ENCODE assay signal across 18 cellular contexts in genomic region chr7:157028528-157028903, GRCh38. TPM values are rescaled to one million over a fixed set of nuclear protein-coding genes. Genes with fewer than 3 reads are reported as not detected.
DNase-seq lines count a peak whose midpoint lies in the region; ATAC-seq and TF ChIP-seq lines count a peak whose summit lies in the region.
"Had no signal": no experiment of that assay in that cellular context is flagged by ENCODE, and none has a peak within 500 bp of the region (broad histone marks: within the 10 kb centered on the region; RNA-seq: fewer than 3 reads in every experiment).

No MANE protein-coding gene starts in this region.

- H3K27me3 Mint-ChIP-seq in activated CD4-positive, alpha-beta memory T cell treated with anti-CD3 and anti-CD28 coated beads for 36 hours, result peaks cover 63% of the 10 kb centered on the region

- H3K27ac ChIP-seq in VCaP (peak overlapping the region; percentile 51), epithelial cell of prostate (peak overlapping the region; percentile 85), testis (no peak overlapping the region)
- H3K27ac ChIP-seq: 22Rv1, BLaER1, HL-60 had no signal

- POLR2A ChIA-PET in activated CD4-positive, alpha-beta memory T cell treated with anti-CD3 and anti-CD28 coated beads for 36 hours (lab: Charles Lee), result no interaction called here

- intact Hi-C loops in testis (cut with DNase I; ENCODE audit: low total_unique reads), result no loop called here
- intact Hi-C loops in activated CD4-positive, alpha-beta memory T cell treated with anti-CD3 and anti-CD28 coated beads for 36 hours (cut with micrococcal nuclease), result no loop called here

- ATAC-seq in GM19023 (IDR thresholded peaks at IDR 0.05; ENCODE audit: unreplicated experiment), result no peak
- ATAC-seq in GM19351 (IDR thresholded peaks at IDR 0.05; ENCODE audit: unreplicated experiment), result no peak

- TF ChIP-seq CTCF in VCaP (conservative IDR thresholded peaks at IDR 0.05) (no peak), testis (IDR thresholded peaks at IDR 0.05) (no peak)

- no peaks in the 10 kb centered on the region for H3K36me3 Mint-ChIP-seq in activated CD4-positive, alpha-beta memory T cell treated with anti-CD3 and anti-CD28 coated beads for 36 hours
- H3K36me3 Mint-ChIP-seq: CD8-positive, alpha-beta memory T cell had no signal

- H3K4me3 ChIP-seq in testis, result no peak overlapping the region
- H3K4me3 ChIP-seq: BLaER1 had no signal

- H3K4me1 Mint-ChIP-seq in activated CD4-positive, alpha-beta memory T cell treated with anti-CD3 and anti-CD28 coated beads for 36 hours (ENCODE audit: low read depth), result no peaks in the 10 kb centered on the region
- H3K4me1 Mint-ChIP-seq: CD8-positive, alpha-beta memory T cell had no signal

- DNase-seq in NCI-H748 (lab: John Stamatoyannopoulos, UW; ENCODE audit: unreplicated experiment), result peak; percentile 54
- no peak for DNase-seq in NCI-H748 treated with DMSO at 0.1 percent for 48 hours (lab: John Stamatoyannopoulos, UW)
- no peak for DNase-seq in epithelial cell of prostate (ENCODE audit: low read depth, low spot score)
- DNase-seq in testis, result peak; percentile 2
- no peak for DNase-seq in activated CD4-positive, alpha-beta memory T cell treated with anti-CD3 and anti-CD28 coated beads for 36 hours
- DNase-seq: AML-193; Caco-2; CD8-positive, alpha-beta memory T cell; DMS53; GF-D8; HCEC 1CT; HFFc6 had no signal

- no peaks in the 10 kb centered on the region for H3K9me3 Mint-ChIP-seq in activated CD4-positive, alpha-beta memory T cell treated with anti-CD3 and anti-CD28 coated beads for 36 hours

- 61 to 65% methylated on average over 11 of the region's 11 CpGs for WGBS in testis, 2 donors

- CTCF ChIA-PET in activated CD4-positive, alpha-beta memory T cell treated with anti-CD3 and anti-CD28 coated beads for 36 hours (lab: Charles Lee), result no interaction called here

- no peaks in the 10 kb centered on the region for H3K27me3 ChIP-seq in testis

- no peaks in the 10 kb centered on the region for H3K9me3 ChIP-seq in testis
- H3K9me3 ChIP-seq: BLaER1, Caco-2 had no signal

- no peak overlapping the region for H3K4me3 Mint-ChIP-seq in activated CD4-positive, alpha-beta memory T cell treated with anti-CD3 and anti-CD28 coated beads for 36 hours
- H3K4me3 Mint-ChIP-seq: CD8-positive, alpha-beta memory T cell; HFFc6 had no signal

- TF ChIP-seq POLR2A in testis (IDR thresholded peaks at IDR 0.05), result no peak

- no peaks in the 10 kb centered on the region for H3K36me3 ChIP-seq in testis (ENCODE audit: low read depth, missing control alignments)
- H3K36me3 ChIP-seq: BLaER1 had no signal

- H3K4me1 ChIP-seq in testis, result no peaks in the 10 kb centered on the region
- H3K4me1 ChIP-seq: Caco-2 had no signal

- no peak overlapping the region for H3K27ac Mint-ChIP-seq in activated CD4-positive, alpha-beta memory T cell treated with anti-CD3 and anti-CD28 coated beads for 36 hours
- H3K27ac Mint-ChIP-seq: CD8-positive, alpha-beta memory T cell; HFFc6 had no signal

RNA-seq across cellular contexts. Expression of gene MNX1, which starts 18.1 kb away (rescaled TPM):
- total RNA-seq in testis, result 1 to 10 TPM; 3.0 to 3.3 TPM
- 1.5 TPM for polyA plus RNA-seq in testis (ENCODE audit: insufficient read depth, low read depth, low replicate concordance)
- total RNA-seq in activated CD4-positive, alpha-beta memory T cell treated with anti-CD3 and anti-CD28 coated beads for 36 hours, result not detected
- total RNA-seq: CD8-positive, alpha-beta memory T cell; HFFc6 had no signal
- polyA plus RNA-seq: CD8-positive, alpha-beta memory T cell had no signal

Comparison
In these comparisons a context has a peak if more than half of its experiments do, and no peak if none do; other contexts are left out.
1. DNase-seq: peak in NCI-H748 (single experiment) and testis (single experiment); none in NCI-H748 treated with DMSO at 0.1 percent for 48 hours (single experiment), epithelial cell of prostate (single experiment) and activated CD4-positive, alpha-beta memory T cell treated with anti-CD3 and anti-CD28 coated beads for 36 hours (single experiment).
2. H3K27ac ChIP-seq: peak in VCaP (single experiment) and epithelial cell of prostate (single experiment); none in testis (0 of 2).